In the genomic region with DNA sequence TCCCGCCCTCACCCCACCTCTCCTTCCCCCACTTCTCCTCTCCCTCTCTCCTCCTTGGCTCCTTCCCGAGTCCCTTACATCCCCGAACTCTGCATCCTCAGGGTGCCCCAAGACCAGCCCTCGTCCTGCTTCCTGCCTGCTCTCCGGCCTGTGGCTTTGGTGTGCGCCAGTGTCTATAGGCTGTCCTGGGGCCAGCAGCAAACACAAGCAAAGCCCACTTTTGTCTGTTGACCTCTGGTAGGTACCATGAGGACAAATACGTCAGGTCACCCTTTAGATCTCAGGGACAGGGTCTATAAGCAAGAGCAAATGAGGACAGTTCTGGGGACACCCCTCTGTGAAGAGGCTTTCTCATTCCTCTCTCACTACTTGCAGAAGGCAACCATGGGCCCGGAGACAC, we compare ENCODE assay signal across 8 cellular contexts. TPM values are rescaled to one million over a fixed set of nuclear protein-coding genes. Genes with fewer than 3 reads are reported as not detected.
A peak's percentile ranks its signal among the peaks of the same experiment; 100 is the strongest.
DNase-seq lines count a peak whose midpoint lies in the region; ATAC-seq, FAIRE-seq and TF ChIP-seq lines count a peak whose summit lies in the region.

No MANE protein-coding gene starts in this region.

- H2BK20ac ChIP-seq in H1 (ENCODE audit: low read length): no peak overlapping the region

- H4K8ac ChIP-seq in H1 (ENCODE audit: extremely low read depth, insufficient read depth, low read length): no peak overlapping the region

- H2BK15ac ChIP-seq in H1 (ENCODE audit: low read length): no peak overlapping the region; the same call in 1 of the 2 replicates

- H4K20me1 ChIP-seq in H1 (replicated peaks in 1 of 2; ENCODE audit: control insufficient read depth in 1 of 2, insufficient read depth in 2 of 2, low read length in 2 of 2): peaks cover 0 to 5% of the 10 kb centered on the region in 2 experiments

- no peak overlapping the region for H3K27ac Mint-ChIP-seq in CD14-positive monocyte

- H3K9ac ChIP-seq in NT2/D1 (ENCODE audit: insufficient read length, low read depth) (no peak overlapping the region), H1 (replicated peaks in 1 of 4; ENCODE audit: extremely low read depth in 1 of 4, low read depth in 3 of 4, low read length in 3 of 4) (no peak overlapping the region; a peak in 1 of 7 replicates)

- peaks cover 4% of the 10 kb centered on the region; the same call in 1 of the 2 replicates for H3K23me2 ChIP-seq in H1 (ENCODE audit: low read depth, low read length)

- no peak overlapping the region for H2BK120ac ChIP-seq in H1 (replicated peaks; ENCODE audit: low read depth, low read length)

- H3K4me3 ChIP-seq in NT2/D1 (ENCODE audit: insufficient read length, low read depth) (peak overlapping the region; percentile 25), H1 (ENCODE audit: extremely low read depth in 1 of 4, insufficient read depth in 2 of 4, low read depth in 3 of 4, low read length in 4 of 4) (peak overlapping the region; percentile 21 to 54 (median 30); a peak in 5 of 8 replicates), neuron (ENCODE audit: low read length) (peak overlapping the region; percentile 27)

- H3K9me3 Mint-ChIP-seq in CD14-positive monocyte: peaks cover 0 to 5% (median 3%) of the 10 kb centered on the region in 7 donors

- H3K27me3 ChIP-seq in NT2/D1 (ENCODE audit: insufficient read depth, insufficient read length): peaks cover 33% of the 10 kb centered on the region
- peaks cover 6 to 27% (median 20%) of the 10 kb centered on the region in 4 experiments for H3K27me3 ChIP-seq in H1 (replicated peaks in 1 of 4; ENCODE audit: control insufficient read depth in 3 of 4, extremely low read depth in 1 of 4, insufficient read depth in 3 of 4, low read length in 3 of 4)
- H3K27me3 ChIP-seq in neuron (ENCODE audit: insufficient read depth, low read length): no peaks in the 10 kb centered on the region

- TF ChIP-seq RAD21 in H1 (IDR thresholded peaks at IDR 0.05 in 1 of 2, conservative IDR thresholded peaks at IDR 0.05 in 1 of 2; ENCODE audit: low read depth in 2 of 2, low read length in 2 of 2): no peak

- FAIRE-seq in H1 (lab: Jason Lieb, UNC): no peak

- TF ChIP-seq POLR2A in H1 (IDR thresholded peaks at IDR 0.05; ENCODE audit: control extremely low read depth in 1 of 2, low read depth in 2 of 2, low read length in 2 of 2) (no peak), erythroblast (IDR thresholded peaks at IDR 0.05; ENCODE audit: low read length) (no peak)

- no peak overlapping the region for H3K27ac ChIP-seq in H1 (ENCODE audit: low read depth, low read length)

- H3K27me3 Mint-ChIP-seq in CD14-positive monocyte (ENCODE audit: low read depth in 3 of 3): peaks cover 42 to 69% (median 61%) of the 10 kb centered on the region in 3 donors

- H3K79me1 ChIP-seq in H1 (ENCODE audit: low read depth, low read length): no peaks in the 10 kb centered on the region

- peaks cover 4 to 6% of the 10 kb centered on the region in 2 donors for H3K36me3 Mint-ChIP-seq in CD14-positive monocyte

- H3K36me3 ChIP-seq in NT2/D1 (ENCODE audit: insufficient read depth, insufficient read length, low read length) (no peaks in the 10 kb centered on the region), H1 (ENCODE audit: control insufficient read depth in 2 of 4, insufficient read depth in 4 of 4, low read length in 3 of 4) (no peaks in the 10 kb centered on the region), neuron (ENCODE audit: insufficient read depth, low read length) (no peaks in the 10 kb centered on the region)

- POLR2A ChIA-PET in H1 (lab: Charles Lee; ENCODE audit: partially characterized antibody): interaction anchor here (28.1 kb wide), 1 partner anchor 24 kb away, joined by 1227 read pairs; the partner anchor contains the start of gene NFE2L1

- intact Hi-C loops in CD14-positive monocyte (cut with micrococcal nuclease): no loop called here

- H3K4me1 ChIP-seq in NT2/D1 (ENCODE audit: insufficient read depth, insufficient read length) (peaks cover 8% of the 10 kb centered on the region), H1 (replicated peaks in 1 of 4; ENCODE audit: control insufficient read depth in 3 of 4, insufficient read depth in 4 of 4, low read length in 3 of 4) (peaks cover 2 to 7% (median 4%) of the 10 kb centered on the region in 4 experiments; a peak in 5 of 7 replicates), neuron (ENCODE audit: insufficient read depth, low read length) (peaks cover 11% of the 10 kb centered on the region)

- H3K18ac ChIP-seq in H1 (ENCODE audit: extremely low read depth, low read length): no peak overlapping the region

- CTCF ChIA-PET in H1 (lab: Charles Lee; ENCODE audit: partially characterized antibody): interaction anchor here (0.7 to 6.5 kb wide), 5 partner anchors 10 to 41 kb away, joined by 3 to 37 read pairs (median 8); partner anchors contain the start of gene NFE2L1

- no peak for TF ChIP-seq CTCF in CD14-positive monocyte (IDR thresholded peaks at IDR 0.05)
- TF ChIP-seq CTCF in H1 (IDR thresholded peaks at IDR 0.05; ENCODE audit: control extremely low read depth in 1 of 3, insufficient read depth in 1 of 3, low read depth in 1 of 3, low read length in 3 of 3): no peak

- WGBS in H1 (ENCODE audit: extremely low coverage in 1 of 2, insufficient coverage in 1 of 2, insufficient read length in 1 of 2, insufficient replicate concordance in 2 of 2, low coverage in 1 of 2, low lambda C conversion rate in 2 of 2, missing lambda C conversion rate in 1 of 2), 2 experiments: 24% methylated on average over 7 of the region's 8 CpGs; no CpG with 5 or more reads in 1 of the 2 experiments

- no peak overlapping the region for H2BK5ac ChIP-seq in H1 (ENCODE audit: low read depth, low read length)

- H3K4me1 Mint-ChIP-seq in CD14-positive monocyte: peaks cover 12% of the 10 kb centered on the region

- ATAC-seq in HG03097 (IDR thresholded peaks at IDR 0.05; ENCODE audit: low FRiP score, unreplicated experiment): no peak

- no peaks in the 10 kb centered on the region for H3K9me3 ChIP-seq in NT2/D1 (ENCODE audit: insufficient read depth, low read length)
- H3K9me3 ChIP-seq in H1 (ENCODE audit: insufficient read depth in 2 of 2, low read depth in 1 of 2, low read length in 1 of 2): no peaks in the 10 kb centered on the region
- H3K9me3 ChIP-seq in neuron (ENCODE audit: low read length): no peaks in the 10 kb centered on the region

- H3K23ac ChIP-seq in H1 (ENCODE audit: insufficient read length): no peak overlapping the region

- H3K14ac ChIP-seq in H1 (ENCODE audit: insufficient read length): no peak overlapping the region

- H3K4me2 ChIP-seq in H1 (ENCODE audit: insufficient read depth in 1 of 2, low read depth in 2 of 2, low read length in 2 of 2): peak overlapping the region; percentile 71 to 72

- DNase-seq in CD14-positive monocyte (ENCODE audit: low spot score): no peak
- no peak for DNase-seq in NT2/D1 (ENCODE audit: low read depth, low spot score)
- peak in 1 of 2 experiments; percentile 59 for DNase-seq in H1 (ENCODE audit: low read depth in 1 of 2, low spot score in 2 of 2)
- no peak for DNase-seq in erythroblast (lab: John Stamatoyannopoulos, UW)
- DNase-seq in NCI-H1105 treated with DMSO at 0.1 percent for 48 hours (lab: John Stamatoyannopoulos, UW): no peak
- no peak for DNase-seq in NK-92 treated with Interleukin-12 subunit alpha and Interleukin-12 subunit beta, amount 100 ng/mL, for 24 hours (lab: John Stamatoyannopoulos, UW)

- no peak overlapping the region for H2AK5ac ChIP-seq in H1 (ENCODE audit: low read depth, low read length)

- no peak for TF ChIP-seq EP300 in H1 (IDR thresholded peaks at IDR 0.05; ENCODE audit: borderline replicate concordance in 1 of 2, low read depth in 2 of 2, low read length in 2 of 2)

- peak overlapping the region; percentile 77 to 84 for H3K4me3 Mint-ChIP-seq in CD14-positive monocyte

- no peak overlapping the region for H3K56ac ChIP-seq in H1 (replicated peaks; ENCODE audit: insufficient read length, low read depth, low read length)

- no peak overlapping the region for H4K91ac ChIP-seq in H1 (replicated peaks; ENCODE audit: insufficient read length, low read length)

- no peak overlapping the region for H3K4ac ChIP-seq in H1 (replicated peaks; ENCODE audit: insufficient read length, low read depth, low read length)

- peak overlapping the region; percentile 50; the same call in 1 of the 2 replicates for H2BK12ac ChIP-seq in H1 (ENCODE audit: low read depth, low read length)

- H3K79me2 ChIP-seq in H1 (ENCODE audit: control insufficient read depth in 1 of 2, insufficient read depth in 2 of 2, low read length in 2 of 2): no peaks in the 10 kb centered on the region

- H2AFZ ChIP-seq in H1 (ENCODE audit: low read length): peak overlapping the region; percentile 92
- H2AFZ ChIP-seq in neuron (ENCODE audit: low read depth, low read length): peak overlapping the region; percentile 24

- no peak overlapping the region for H4K5ac ChIP-seq in H1 (ENCODE audit: insufficient read length, low read depth, low read length)

TF ChIP-seq in H1, 55 proteins besides CTCF, POLR2A, EP300 and RAD21:
- peak; percentile 13 for TF ChIP-seq EZH2 (IDR thresholded peaks at IDR 0.05; ENCODE audit: low read depth, low read length, severe bottlenecking)
- TF ChIP-seq MAX (IDR thresholded peaks at IDR 0.05): no peak

RNA-seq across cellular contexts. Expression of gene COPZ2, which starts 0.3 kb away (rescaled TPM):
- polyA plus RNA-seq in CD14-positive monocyte (10 to 100 TPM in 1 of 2 donors, 1 to 10 TPM in 1; 6.9 to 12.2 TPM), H1 (2011; rRNA removed) (0.24 and 0.25 TPM in 2 replicates)
- not detected in 2 replicates for total RNA-seq in H1 (2021; fragmentation: NEBNext Ultra II Directional; extraction: Animal tissue kit (Norgen Biotek cat#: 25700))
- polyA plus RNA-seq in H1 (2011; cell fraction: cytosol; rRNA removed): 0.23 TPM
- 0.47 TPM for polyA plus RNA-seq in H1 (2011; cell fraction: nucleus; rRNA removed)
- 0.34 to 0.45 TPM in 2 of 4 replicates, not detected in the others for polyA plus RNA-seq in H1 (2012, experiment 1 of 2)
- polyA plus RNA-seq in H1 (2012, experiment 2 of 2): not detected
- polyA plus RNA-seq in H1 (2013, experiment 1 of 2): 0.41 TPM
- 0.70 TPM for polyA plus RNA-seq in H1 (2013, experiment 2 of 2)
- not detected in 2 replicates for polyA minus RNA-seq in H1 (2011; rRNA and poly(A)+ RNA removed)
- polyA minus RNA-seq in H1 (2011; cell fraction: cytosol; rRNA and poly(A)+ RNA removed): not detected
- polyA minus RNA-seq in H1 (2011; cell fraction: nucleus; rRNA and poly(A)+ RNA removed): not detected

RNA-seq across cellular contexts. Expression of gene NFE2L1, which starts 10.2 kb away (rescaled TPM):
- polyA plus RNA-seq in CD14-positive monocyte (1 to 10 TPM; 2.8 to 7.1 TPM), H1 (2011; rRNA removed) (143 and 173 TPM in 2 replicates)
- total RNA-seq in H1 (2021; fragmentation: NEBNext Ultra II Directional; extraction: Animal tissue kit (Norgen Biotek cat#: 25700)): 140 and 148 TPM in 2 replicates
- polyA plus RNA-seq in H1 (2011; cell fraction: cytosol; rRNA removed): 181 TPM
- polyA plus RNA-seq in H1 (2011; cell fraction: nucleus; rRNA removed): 178 TPM
- 161 to 195 TPM (median 173 TPM) in 4 replicates for polyA plus RNA-seq in H1 (2012, experiment 1 of 2)
- polyA plus RNA-seq in H1 (2012, experiment 2 of 2): 101 TPM
- 146 TPM for polyA plus RNA-seq in H1 (2013, experiment 1 of 2)
- polyA plus RNA-seq in H1 (2013, experiment 2 of 2): 156 TPM
- polyA minus RNA-seq in H1 (2011; rRNA and poly(A)+ RNA removed): 193 and 224 TPM in 2 replicates
- polyA minus RNA-seq in H1 (2011; cell fraction: cytosol; rRNA and poly(A)+ RNA removed): 160 TPM
- 99.1 TPM for polyA minus RNA-seq in H1 (2011; cell fraction: nucleus; rRNA and poly(A)+ RNA removed)

Comparison
In these comparisons a context has a peak if more than half of its experiments do, and no peak if none do; other contexts are left out.
1. RNA of gene NFE2L1, which starts 10.2 kb away (polyA plus RNA-seq): 101 to 195 TPM in H1; 2.8 to 7.1 TPM in CD14-positive monocyte; every median in the first group is over 10 times any median in the second.
2. Peak in every context shown above with its lines, with median percentiles within 50 percentile points of each other: H3K4me3 ChIP-seq.